13 cellular contexts compared by ENCODE assay signal in the genomic region with DNA sequence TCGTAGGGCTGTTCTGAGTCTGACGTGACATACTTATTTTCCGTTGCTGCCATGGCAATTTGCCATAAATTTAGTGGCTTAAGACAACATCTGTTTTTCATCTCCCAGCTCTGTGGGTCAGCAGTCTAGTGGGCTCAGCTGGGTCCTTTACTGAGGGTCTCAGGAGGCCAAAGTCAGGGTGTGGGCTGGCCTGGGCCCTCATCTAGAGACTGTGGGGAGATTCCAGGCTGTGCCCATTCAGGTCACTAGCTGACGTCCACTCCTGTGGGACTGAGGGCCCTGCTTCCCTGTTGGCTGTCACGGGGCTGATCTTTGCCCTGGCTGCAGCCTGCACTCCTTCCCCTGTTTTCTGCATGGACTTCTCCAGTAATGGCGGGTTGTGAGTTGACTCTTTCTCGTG. TPM values are rescaled to one million over a fixed set of nuclear protein-coding genes. Genes with fewer than 3 reads are reported as not detected.
A peak's percentile ranks its signal among the peaks of the same experiment; 100 is the strongest.
DNase-seq lines count a peak whose midpoint lies in the region; ATAC-seq and TF ChIP-seq lines count a peak whose summit lies in the region.
"Had no signal": no experiment of that assay in that cellular context is flagged by ENCODE, and none has a peak within 500 bp of the region (broad histone marks: within the 10 kb centered on the region; RNA-seq: fewer than 3 reads in every experiment).

No MANE protein-coding gene starts in this region.

- H3K27me3 ChIP-seq in heart right ventricle: no peaks in the 10 kb centered on the region
- H3K27me3 ChIP-seq in subcutaneous abdominal adipose tissue (ENCODE audit: control insufficient read depth in 5 of 5, insufficient read depth in 4 of 5, low read length in 5 of 5): no peaks in the 10 kb centered on the region
- no peaks in the 10 kb centered on the region for H3K27me3 ChIP-seq in colonic mucosa
- H3K27me3 ChIP-seq: ovary had no signal

- TF ChIP-seq CTCF in cardiac fibroblast (IDR thresholded peaks at IDR 0.05; ENCODE audit: low read depth, low read length) (no peak), heart right ventricle (IDR thresholded peaks at IDR 0.05) (no peak), mucosa of descending colon (IDR thresholded peaks at IDR 0.05) (no peak), colonic mucosa (IDR thresholded peaks at IDR 0.05) (no peak)

- no peak overlapping the region for H3K4me3 ChIP-seq in cardiac fibroblast (replicated peaks in 1 of 2; ENCODE audit: low read depth in 2 of 2, low read length in 2 of 2)
- H3K4me3 ChIP-seq in heart right ventricle: no peak overlapping the region
- H3K4me3 ChIP-seq in mucosa of descending colon: no peak overlapping the region
- peak overlapping the region in 2 of 5 donors; percentile 6 to 15 for H3K4me3 ChIP-seq in subcutaneous abdominal adipose tissue (ENCODE audit: low read depth in 1 of 5, low read length in 5 of 5)
- H3K4me3 ChIP-seq in colonic mucosa: no peak overlapping the region
- H3K4me3 ChIP-seq: ovary had no signal

- H3K9me3 ChIP-seq in heart right ventricle (no peaks in the 10 kb centered on the region), mucosa of descending colon (no peaks in the 10 kb centered on the region), subcutaneous abdominal adipose tissue (ENCODE audit: control insufficient read depth in 5 of 5, low read length in 5 of 5) (no peaks in the 10 kb centered on the region), colonic mucosa (no peaks in the 10 kb centered on the region)
- H3K9me3 ChIP-seq: ovary had no signal

- intact Hi-C loops in heart right ventricle (cut with DNase I): loop anchor here in 1 of 10 donors (5.0 kb wide), 1 partner anchor 64 kb away; no protein-coding TSS in a partner anchor
- intact Hi-C loops in mucosa of descending colon (cut with DNase I, micrococcal nuclease): no loop called here
- intact Hi-C loops in colonic mucosa (cut with DNase I): no loop called here

- H3K4me1 ChIP-seq in heart right ventricle: peaks cover 27 to 94% (median 62%) of the 10 kb centered on the region in 9 donors
- peaks cover 10% of the 10 kb centered on the region for H3K4me1 ChIP-seq in mucosa of descending colon (ENCODE audit: low read depth)
- H3K4me1 ChIP-seq in subcutaneous abdominal adipose tissue (ENCODE audit: control insufficient read depth in 5 of 5, insufficient read depth in 5 of 5, low read length in 5 of 5): peaks cover 35 to 81% (median 58%) of the 10 kb centered on the region in 5 donors
- no peaks in the 10 kb centered on the region for H3K4me1 ChIP-seq in colonic mucosa

- ATAC-seq in heart right ventricle (peak; percentile 43 to 62 (median 52)), mucosa of descending colon (peak; percentile 29), GM19452 (IDR thresholded peaks at IDR 0.05; ENCODE audit: unreplicated experiment) (no peak)
- no peak for ATAC-seq in activated CD4-positive, CD25-positive, alpha-beta regulatory T cell treated with anti-CD3 and anti-CD28 coated beads, Interleukin-2, amount 50 U/mL, for 24 hours
- ATAC-seq: activated CD4-positive, alpha-beta T cell treated with anti-CD3 and anti-CD28 coated beads for 36 hours had no signal

- 25 to 31% methylated on average over 7 of the region's 7 CpGs for WGBS in heart right ventricle, 2 donors

- H3K27ac ChIP-seq in heart right ventricle (peak overlapping the region in 9 of 10 donors; percentile 5 to 70 (median 53)), subcutaneous abdominal adipose tissue (ENCODE audit: low read depth, low read length) (peak overlapping the region; percentile 67), colonic mucosa (no peak overlapping the region)

- DNase-seq in cardiac fibroblast (ENCODE audit: low read depth in 2 of 2) (peak; percentile 11 to 21), heart right ventricle (peak; percentile 46 to 57), mucosa of descending colon (no peak), GF-D8 (lab: John Stamatoyannopoulos, UW) (no peak), colonic mucosa (no peak)
- DNase-seq: activated CD4-positive, alpha-beta T cell treated with anti-CD3 and anti-CD28 coated beads for 36 hours; HFFc6; NCI-H1105; ovary; stimulated activated CD4-positive, alpha-beta T cell treated with anti-CD3 and anti-CD28 coated beads, Interleukin-12 subunit alpha, Interleukin-12 subunit beta, amount 100 ng/mL, for 4 hours had no signal

- H3K9ac ChIP-seq in subcutaneous abdominal adipose tissue (ENCODE audit: low read length in 5 of 5): peak overlapping the region in 1 of 5 donors; percentile 44
- no peak overlapping the region for H3K9ac ChIP-seq in colonic mucosa (ENCODE audit: low read depth in 2 of 2, low read length in 2 of 2)

- H3K36me3 ChIP-seq in heart right ventricle (peaks cover 0 to under 1% (median 0%) of the 10 kb centered on the region in 9 donors), mucosa of descending colon (ENCODE audit: low read depth) (no peaks in the 10 kb centered on the region), subcutaneous abdominal adipose tissue (ENCODE audit: control insufficient read depth in 5 of 5, insufficient read depth in 5 of 5, low read length in 5 of 5) (no peaks in the 10 kb centered on the region), colonic mucosa (no peaks in the 10 kb centered on the region)
- H3K36me3 ChIP-seq: ovary had no signal

RNA-seq across cellular contexts. Expression of a gene that starts 19.1 kb away (rescaled TPM):
- total RNA-seq in heart right ventricle (10 to 100 TPM; 10.8 to 23.4 (median 16.6) TPM), mucosa of descending colon (10 to 100 TPM in 1 of 3 donors, 1 to 10 TPM in 2; 6.1 to 15.1 (median 9.2) TPM), colonic mucosa (1 to 10 TPM; 4.4 to 8.7 TPM)
- polyA plus RNA-seq in heart right ventricle: 10 to 100 TPM in 1 of 2 donors, 1 to 10 TPM in 1; 8.9 to 11.0 TPM
- total RNA-seq: HFFc6 had no signal

Comparison
In these comparisons a context has a peak if more than half of its experiments do, and no peak if none do; other contexts are left out.
1. DNase-seq: peak in cardiac fibroblast (2 of 2) and heart right ventricle (2 of 2); none in mucosa of descending colon (0 of 3), GF-D8 (single experiment) and colonic mucosa (single experiment).
2. ATAC-seq: peak in heart right ventricle (8 of 8) and mucosa of descending colon (single experiment); none in GM19452 (single experiment) and activated CD4-positive, CD25-positive, alpha-beta regulatory T cell treated with anti-CD3 and anti-CD28 coated beads, Interleukin-2, amount 50 U/mL, for 24 hours (0 of 2).